In the genomic region with DNA sequence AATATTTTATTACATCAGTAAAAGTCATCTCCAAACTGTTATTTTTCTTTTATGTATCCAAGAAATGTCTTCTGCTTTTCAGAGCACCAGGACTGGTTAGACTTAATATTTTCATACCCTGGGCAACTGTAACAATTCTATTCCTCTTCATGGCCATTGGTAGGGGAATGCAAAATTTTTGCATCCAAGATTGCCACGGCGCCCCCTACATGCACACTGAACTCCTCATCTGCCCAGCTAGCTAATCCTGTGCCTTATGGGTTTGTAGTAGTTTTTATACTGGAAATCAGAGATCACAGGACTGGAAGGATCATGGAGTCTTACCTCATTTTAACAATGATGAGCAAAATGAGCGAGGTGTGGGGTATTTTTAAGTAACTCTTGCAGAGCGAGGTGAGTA, we compare ENCODE assay signal across 8 cellular contexts.
DNase-seq lines count a peak whose midpoint lies in the region; ATAC-seq, FAIRE-seq and TF ChIP-seq lines count a peak whose summit lies in the region.

No MANE protein-coding gene starts in this region.

- DNase-seq in A172 (ENCODE audit: low spot score) (peak; percentile 16), H9 (no peak), fibroblast of villous mesenchyme (ENCODE audit: low read depth) (peak; percentile 27), HTR-8/SVneo (ENCODE audit: insufficient read length, low spot score) (no peak), neuronal stem cell (ENCODE audit: low spot score) (no peak)
- peak; percentile 65 for DNase-seq in activated CD4-positive, alpha-beta memory T cell treated with anti-CD3 and anti-CD28 coated beads, Interleukin-2, amount 10 ng/mL, durations not matched to agents 7 days and 5 days
- peak in 1 of 2 donors; percentile 63 for DNase-seq in stimulated activated effector memory CD8-positive, alpha-beta T cell treated with anti-CD3 and anti-CD28 coated beads, Interleukin-12 subunit alpha, Interleukin-12 subunit beta, amount 100 ng/mL, for 72 hours (ENCODE audit: low spot score in 2 of 2)

- CTCF ChIA-PET in activated CD4-positive, alpha-beta memory T cell treated with anti-CD3 and anti-CD28 coated beads, Interleukin-2, amount 10 ng/mL, durations not matched to agents 7 days and 5 days (lab: Charles Lee) = interaction anchor here (0.6 to 2.4 kb wide), 13 partner anchors 10 to 284 kb away, joined by 3 to 9 read pairs (median 4); no protein-coding TSS in a partner anchor

- TF ChIP-seq CTCF in H9 (conservative IDR thresholded peaks at IDR 0.05) (peak; percentile 69), fibroblast of villous mesenchyme (IDR thresholded peaks at IDR 0.05; ENCODE audit: insufficient read depth, low read depth, low read length) (peak; percentile 54)

- no peak overlapping the region for H3K27ac Mint-ChIP-seq in H9
- H3K27ac Mint-ChIP-seq in activated CD4-positive, alpha-beta memory T cell treated with anti-CD3 and anti-CD28 coated beads, Interleukin-2, amount 10 ng/mL, durations not matched to agents 7 days and 5 days = peak overlapping the region; percentile 45
- H3K27ac Mint-ChIP-seq in stimulated activated effector memory CD8-positive, alpha-beta T cell treated with anti-CD3 and anti-CD28 coated beads, Interleukin-12 subunit alpha, Interleukin-12 subunit beta, amount 100 ng/mL, for 72 hours = peak overlapping the region; percentile 37

- peaks cover 5% of the 10 kb centered on the region; the same call in 1 of the 2 replicates for H3K4me1 ChIP-seq in H9 (ENCODE audit: insufficient read depth, low read length)
- H3K4me1 ChIP-seq in neuronal stem cell (ENCODE audit: control insufficient read depth in 2 of 2, insufficient read depth in 1 of 2, low read depth in 1 of 2, low read length in 2 of 2) = no peaks in the 10 kb centered on the region

- H2BK12ac ChIP-seq in H9 (ENCODE audit: insufficient read length, low read depth, low read length) (no peak overlapping the region), neuronal stem cell (ENCODE audit: low read length) (no peak overlapping the region)

- no peaks in the 10 kb centered on the region for H3K27me3 Mint-ChIP-seq in H9 (ENCODE audit: low read depth)
- H3K27me3 Mint-ChIP-seq in activated CD4-positive, alpha-beta memory T cell treated with anti-CD3 and anti-CD28 coated beads, Interleukin-2, amount 10 ng/mL, durations not matched to agents 7 days and 5 days = no peaks in the 10 kb centered on the region

- no CpG with 5 or more reads among the region's 4 CpGs for WGBS in H9 (ENCODE audit: extremely low coverage, insufficient read length, low lambda C conversion rate)
- WGBS in neuronal stem cell (ENCODE audit: extremely low coverage in 2 of 2, insufficient read length in 2 of 2, insufficient replicate concordance in 1 of 2), 2 donors = no CpG with 5 or more reads among the region's 4 CpGs

- peaks cover 19 to 20% of the 10 kb centered on the region in 2 experiments for H3K4me1 Mint-ChIP-seq in H9
- H3K4me1 Mint-ChIP-seq in activated CD4-positive, alpha-beta memory T cell treated with anti-CD3 and anti-CD28 coated beads, Interleukin-2, amount 10 ng/mL, durations not matched to agents 7 days and 5 days = peaks cover 37% of the 10 kb centered on the region
- peaks cover 5% of the 10 kb centered on the region for H3K4me1 Mint-ChIP-seq in stimulated activated effector memory CD8-positive, alpha-beta T cell treated with anti-CD3 and anti-CD28 coated beads, Interleukin-12 subunit alpha, Interleukin-12 subunit beta, amount 100 ng/mL, for 72 hours

- POLR2A ChIA-PET in activated CD4-positive, alpha-beta memory T cell treated with anti-CD3 and anti-CD28 coated beads, Interleukin-2, amount 10 ng/mL, durations not matched to agents 7 days and 5 days (lab: Charles Lee) = interaction anchor here (0.9 to 2.6 kb wide), 7 partner anchors 10 to 122 kb away, joined by 3 to 12 read pairs (median 3); a partner anchor contains a TSS

- H3K27me3 ChIP-seq in H9 (ENCODE audit: insufficient read depth, low read length) = no peaks in the 10 kb centered on the region
- no peaks in the 10 kb centered on the region for H3K27me3 ChIP-seq in neuronal stem cell (ENCODE audit: control insufficient read depth in 3 of 3, insufficient read depth in 3 of 3, low read depth in 1 of 3, low read length in 3 of 3)

- no peak overlapping the region for H3K4me3 ChIP-seq in fibroblast of villous mesenchyme (ENCODE audit: low read depth, low read length)
- H3K4me3 ChIP-seq in neuronal stem cell (ENCODE audit: low read length in 2 of 2) = no peak overlapping the region

- no peak overlapping the region for H3K56ac ChIP-seq in H9 (ENCODE audit: insufficient read length, low read depth, low read length)

- no peaks in the 10 kb centered on the region; a peak in 1 of 5 replicates for H3K9me3 Mint-ChIP-seq in H9
- H3K9me3 Mint-ChIP-seq in activated CD4-positive, alpha-beta memory T cell treated with anti-CD3 and anti-CD28 coated beads, Interleukin-2, amount 10 ng/mL, durations not matched to agents 7 days and 5 days = no peaks in the 10 kb centered on the region
- H3K9me3 Mint-ChIP-seq in stimulated activated effector memory CD8-positive, alpha-beta T cell treated with anti-CD3 and anti-CD28 coated beads, Interleukin-12 subunit alpha, Interleukin-12 subunit beta, amount 100 ng/mL, for 72 hours = no peaks in the 10 kb centered on the region

- peak; percentile 43 for ATAC-seq in stimulated activated effector memory CD8-positive, alpha-beta T cell treated with anti-CD3 and anti-CD28 coated beads, Interleukin-12 subunit alpha, Interleukin-12 subunit beta, amount 100 ng/mL, for 72 hours
- no peak for ATAC-seq in GM18519 (IDR thresholded peaks at IDR 0.05; ENCODE audit: low FRiP score, unreplicated experiment)

- no peaks in the 10 kb centered on the region for H4K20me1 ChIP-seq in H9 (ENCODE audit: control insufficient read depth, insufficient read depth, insufficient read length)

- H2AK5ac ChIP-seq in H9 (ENCODE audit: insufficient read length, low read length) = no peak overlapping the region
- no peak overlapping the region for H2AK5ac ChIP-seq in neuronal stem cell (ENCODE audit: low read depth, low read length)

- H3K23me2 ChIP-seq in H9 (ENCODE audit: insufficient read length, low read depth, low read length, poor library complexity, severe bottlenecking) = no peaks in the 10 kb centered on the region

- H3K4me3 Mint-ChIP-seq in H9 = no peak overlapping the region
- no peak overlapping the region for H3K4me3 Mint-ChIP-seq in activated CD4-positive, alpha-beta memory T cell treated with anti-CD3 and anti-CD28 coated beads, Interleukin-2, amount 10 ng/mL, durations not matched to agents 7 days and 5 days
- no peak overlapping the region for H3K4me3 Mint-ChIP-seq in stimulated activated effector memory CD8-positive, alpha-beta T cell treated with anti-CD3 and anti-CD28 coated beads, Interleukin-12 subunit alpha, Interleukin-12 subunit beta, amount 100 ng/mL, for 72 hours

- H3K4ac ChIP-seq in H9 (ENCODE audit: low read depth, low read length) (no peak overlapping the region), neuronal stem cell (ENCODE audit: low read length) (no peak overlapping the region)

- H3K23ac ChIP-seq in H9 (ENCODE audit: insufficient read length, low read depth, low read length) (no peak overlapping the region), neuronal stem cell (ENCODE audit: low read depth, low read length, poor library complexity) (no peak overlapping the region)

- H3K36me3 ChIP-seq in neuronal stem cell (replicated peaks in 1 of 2; ENCODE audit: control insufficient read depth in 2 of 2, insufficient read depth in 2 of 2, low read length in 2 of 2) = peaks cover 3 to 19% of the 10 kb centered on the region in 2 donors

- no peaks in the 10 kb centered on the region for H3K79me2 ChIP-seq in H9 (ENCODE audit: insufficient read depth, low read length)

- H3K36me3 Mint-ChIP-seq in H9 (ENCODE audit: insufficient read depth in 1 of 3, low read depth in 3 of 3) = peaks cover 0 to 3% (median 0%) of the 10 kb centered on the region in 3 experiments; a peak in 2 of 7 replicates
- H3K36me3 Mint-ChIP-seq in activated CD4-positive, alpha-beta memory T cell treated with anti-CD3 and anti-CD28 coated beads, Interleukin-2, amount 10 ng/mL, durations not matched to agents 7 days and 5 days (ENCODE audit: low read depth) = peaks cover 60% of the 10 kb centered on the region
- peaks cover 40% of the 10 kb centered on the region for H3K36me3 Mint-ChIP-seq in stimulated activated effector memory CD8-positive, alpha-beta T cell treated with anti-CD3 and anti-CD28 coated beads, Interleukin-12 subunit alpha, Interleukin-12 subunit beta, amount 100 ng/mL, for 72 hours

- H3K14ac ChIP-seq in H9 (ENCODE audit: insufficient read depth, low read length) (no peak overlapping the region), neuronal stem cell (ENCODE audit: low read length) (no peak overlapping the region)

- FAIRE-seq in HTR-8/SVneo (lab: Jason Lieb, UNC) = no peak

- no peak overlapping the region for H3K9ac ChIP-seq in H9 (ENCODE audit: extremely low read depth, insufficient read length, low read length)
- no peak overlapping the region for H3K9ac ChIP-seq in neuronal stem cell (ENCODE audit: low read depth, low read length, poor library complexity)

- H4K8ac ChIP-seq in H9 (replicated peaks; ENCODE audit: insufficient read length, low read depth, low read length) (no peak overlapping the region), neuronal stem cell (ENCODE audit: low read depth, low read length) (no peak overlapping the region)

- no peak overlapping the region for H2BK20ac ChIP-seq in H9 (ENCODE audit: low read depth, low read length, poor library complexity, severe bottlenecking)

- H4K5ac ChIP-seq in H9 (ENCODE audit: insufficient read length, low read depth, low read length) = no peak overlapping the region

- no peak overlapping the region for H2BK15ac ChIP-seq in H9 (ENCODE audit: low read depth, low read length)
- H2BK15ac ChIP-seq in neuronal stem cell (ENCODE audit: low read length) = no peak overlapping the region

- no peak overlapping the region for H3T11ph ChIP-seq in H9 (ENCODE audit: low read length)

- H2BK120ac ChIP-seq in H9 (ENCODE audit: low read depth, low read length, poor library complexity, severe bottlenecking) (no peak overlapping the region), neuronal stem cell (ENCODE audit: low read depth, low read length) (no peak overlapping the region)

- no peak overlapping the region for H3K27ac ChIP-seq in H9 (ENCODE audit: insufficient read length, low read depth, low read length)
- no peak overlapping the region for H3K27ac ChIP-seq in neuronal stem cell (replicated peaks; ENCODE audit: low read length)

- H3K18ac ChIP-seq in H9 (ENCODE audit: insufficient read length, low read depth, low read length) (no peak overlapping the region), neuronal stem cell (ENCODE audit: low read length) (no peak overlapping the region)

- H3K4me2 ChIP-seq in H9 (ENCODE audit: insufficient read depth, insufficient read length, low read length) (no peak overlapping the region), neuronal stem cell (ENCODE audit: insufficient read depth, low read length, poor library complexity, severe bottlenecking) (no peak overlapping the region)

- H4K91ac ChIP-seq in H9 (ENCODE audit: insufficient read length, low read depth, low read length) (no peak overlapping the region), neuronal stem cell (ENCODE audit: low read depth, low read length, poor library complexity) (no peak overlapping the region)

- no peak overlapping the region for H2AFZ ChIP-seq in H9 (ENCODE audit: low read length)
- no peak overlapping the region for H2AFZ ChIP-seq in neuronal stem cell (ENCODE audit: low read length)

- H2BK5ac ChIP-seq in H9 (ENCODE audit: insufficient read length, low read length) (no peak overlapping the region), neuronal stem cell (ENCODE audit: low read length) (no peak overlapping the region)

- H3K9me3 ChIP-seq in H9 (ENCODE audit: control insufficient read depth, low read depth, low read length) (no peaks in the 10 kb centered on the region), neuronal stem cell (replicated peaks in 1 of 2; ENCODE audit: control insufficient read depth in 2 of 2, insufficient read depth in 1 of 2, low read depth in 1 of 2, low read length in 2 of 2) (no peaks in the 10 kb centered on the region)

- H3K79me1 ChIP-seq in H9 (ENCODE audit: insufficient read depth, low read depth, low read length, poor library complexity, severe bottlenecking) (no peaks in the 10 kb centered on the region), neuronal stem cell (ENCODE audit: low read depth, low read length) (no peaks in the 10 kb centered on the region)

Comparison
In these comparisons a context has a peak if more than half of its experiments do, and no peak if none do; other contexts are left out.
1. DNase-seq: peak in A172 (single experiment), activated CD4-positive, alpha-beta memory T cell treated with anti-CD3 and anti-CD28 coated beads, Interleukin-2, amount 10 ng/mL, durations not matched to agents 7 days and 5 days (single experiment) and fibroblast of villous mesenchyme (single experiment); none in H9 (single experiment), HTR-8/SVneo (single experiment) and neuronal stem cell (single experiment).
2. H3K27ac Mint-ChIP-seq: peak in activated CD4-positive, alpha-beta memory T cell treated with anti-CD3 and anti-CD28 coated beads, Interleukin-2, amount 10 ng/mL, durations not matched to agents 7 days and 5 days (single experiment) and stimulated activated effector memory CD8-positive, alpha-beta T cell treated with anti-CD3 and anti-CD28 coated beads, Interleukin-12 subunit alpha, Interleukin-12 subunit beta, amount 100 ng/mL, for 72 hours (single experiment); none in H9 (0 of 3).